Comparison of ENCODE assay signal across 26 cellular contexts in genomic region chr6:121559611-121560269, GRCh38.
DNase-seq lines count a peak whose midpoint lies in the region; ATAC-seq, FAIRE-seq and TF ChIP-seq lines count a peak whose summit lies in the region.
"Had no signal": no experiment of that assay in that cellular context is flagged by ENCODE, and none has a peak within 500 bp of the region (broad histone marks: within the 10 kb centered on the region; RNA-seq: fewer than 3 reads in every experiment).

No MANE protein-coding gene starts in this region.

- H3K27me3 Mint-ChIP-seq in GM23338 (ENCODE audit: insufficient read depth, low read depth, poor library complexity), result peaks cover 2% of the 10 kb centered on the region
- peaks cover 0 to 3% of the 10 kb centered on the region in 2 donors for H3K27me3 Mint-ChIP-seq in CD4-positive, alpha-beta memory T cell
- H3K27me3 Mint-ChIP-seq: B cell; CD4-positive, alpha-beta T cell; CD8-positive, alpha-beta memory T cell had no signal

- DNase-seq in GM23338 (ENCODE audit: low spot score) (no peak), SK-N-MC (ENCODE audit: low read depth, low spot score) (peak; percentile 73), H1 (ENCODE audit: low read depth in 1 of 2, low spot score in 2 of 2) (no peak), NCI-H82 treated with DMSO at 0.1 percent for 48 hours (lab: John Stamatoyannopoulos, UW; ENCODE audit: unreplicated experiment) (no peak), NCI-H128 (lab: John Stamatoyannopoulos, UW; ENCODE audit: unreplicated experiment) (no peak), cerebellar nuclear complex (lab: John Stamatoyannopoulos, UW) (no peak)
- DNase-seq in CD4-positive, alpha-beta memory T cell, result no peak
- DNase-seq: 8988T; AML-193; CD4-positive, alpha-beta T cell; CD8-positive, alpha-beta memory T cell; COR-L47; DMS 273 treated with DMSO at 0.1 percent for 48 hours; DMS153; DMS53; DMS79; DND-41; EL; GDM1 had no signal

- H4K5ac ChIP-seq in H1 (ENCODE audit: insufficient read length, low read depth, low read length), result no peak overlapping the region

- no peaks in the 10 kb centered on the region for H3K79me2 ChIP-seq in GM23338 (replicated peaks; ENCODE audit: insufficient read depth)
- no peaks in the 10 kb centered on the region for H3K79me2 ChIP-seq in H1 (ENCODE audit: control insufficient read depth in 1 of 2, insufficient read depth in 2 of 2, low read length in 2 of 2)

- intact Hi-C loops in CD4-positive, alpha-beta memory T cell (cut with micrococcal nuclease), result no loop called here

- H3K79me1 ChIP-seq in H1 (ENCODE audit: low read depth, low read length), result no peaks in the 10 kb centered on the region

- H3F3A ChIP-seq in GM23338 (replicated peaks; ENCODE audit: low read depth), result no peaks in the 10 kb centered on the region

- no peaks in the 10 kb centered on the region; the same call in 1 of the 2 replicates for H3K23me2 ChIP-seq in H1 (ENCODE audit: low read depth, low read length)

- H3K9me3 ChIP-seq in SK-N-MC (ENCODE audit: low read depth, low read length), result peaks cover 5% of the 10 kb centered on the region; the same call in 1 of the 2 replicates
- peaks cover 6 to 8% of the 10 kb centered on the region in 2 experiments; a peak in 3 of 4 replicates for H3K9me3 ChIP-seq in H1 (ENCODE audit: insufficient read depth in 2 of 2, low read depth in 1 of 2, low read length in 1 of 2)
- peaks cover 0 to 8% of the 10 kb centered on the region in 2 donors for H3K9me3 ChIP-seq in CD4-positive, alpha-beta memory T cell (ENCODE audit: control insufficient read depth in 1 of 2, low read length in 2 of 2)

- no peak for TF ChIP-seq RAD21 in H1 (IDR thresholded peaks at IDR 0.05 in 1 of 2, conservative IDR thresholded peaks at IDR 0.05 in 1 of 2; ENCODE audit: low read depth in 2 of 2, low read length in 2 of 2)

- H3K9me3 Mint-ChIP-seq in GM23338, result peaks cover 18% of the 10 kb centered on the region
- peaks cover 4 to 20% (median 14%) of the 10 kb centered on the region in 8 donors for H3K9me3 Mint-ChIP-seq in CD4-positive, alpha-beta memory T cell

- TF ChIP-seq CTCF in GM23338 (conservative IDR thresholded peaks at IDR 0.05; ENCODE audit: low read depth in 2 of 2) (no peak), H1 (IDR thresholded peaks at IDR 0.05; ENCODE audit: control extremely low read depth in 1 of 3, insufficient read depth in 1 of 3, low read depth in 1 of 3, low read length in 3 of 3) (no peak)

- H3K27ac ChIP-seq in GM23338 (ENCODE audit: low read depth) (no peak overlapping the region), SK-N-MC (peak overlapping the region; percentile 99), H1 (ENCODE audit: low read depth, low read length) (no peak overlapping the region)
- no peak overlapping the region for H3K27ac ChIP-seq in CD4-positive, alpha-beta memory T cell (ENCODE audit: low read depth, low read length)
- H3K27ac ChIP-seq: BLaER1 treated with 17β-estradiol and CSF1 and Interleukin-3, amounts not matched to agents 10 nM and 100 nM; C4-2B had no signal

- H3K27ac Mint-ChIP-seq in GM23338, result no peak overlapping the region
- no peak overlapping the region for H3K27ac Mint-ChIP-seq in CD4-positive, alpha-beta memory T cell
- H3K27ac Mint-ChIP-seq: B cell; CD4-positive, alpha-beta T cell; CD8-positive, alpha-beta memory T cell had no signal

- H2AFZ ChIP-seq in GM23338, result peak overlapping the region; percentile 70
- H2AFZ ChIP-seq in H1 (ENCODE audit: low read length), result peak overlapping the region; percentile 76; the same call in 1 of the 2 replicates

- H2BK5ac ChIP-seq in H1 (ENCODE audit: low read depth, low read length), result no peak overlapping the region

- H3K36me3 ChIP-seq in GM23338 (ENCODE audit: insufficient read depth), result peaks cover 7% of the 10 kb centered on the region; the same call in 1 of the 2 replicates
- no peaks in the 10 kb centered on the region for H3K36me3 ChIP-seq in SK-N-MC (ENCODE audit: insufficient read depth, low read length)
- H3K36me3 ChIP-seq in H1 (ENCODE audit: control insufficient read depth in 2 of 4, insufficient read depth in 4 of 4, low read length in 3 of 4), result no peaks in the 10 kb centered on the region; a peak in 2 of 8 replicates
- H3K36me3 ChIP-seq in CD4-positive, alpha-beta memory T cell (ENCODE audit: insufficient read depth, low read length), result no peaks in the 10 kb centered on the region
- H3K36me3 ChIP-seq: BLaER1 treated with 17β-estradiol and CSF1 and Interleukin-3, amounts not matched to agents 10 nM and 100 nM had no signal

- no peak overlapping the region for H3K4me3 Mint-ChIP-seq in GM23338
- H3K4me3 Mint-ChIP-seq in CD4-positive, alpha-beta memory T cell, result no peak overlapping the region
- H3K4me3 Mint-ChIP-seq: B cell; CD4-positive, alpha-beta T cell; CD8-positive, alpha-beta memory T cell had no signal

- no peak overlapping the region for H2BK12ac ChIP-seq in H1 (ENCODE audit: low read depth, low read length)

- H4K8ac ChIP-seq in H1 (ENCODE audit: extremely low read depth, insufficient read depth, low read length), result no peak overlapping the region

- WGBS in H1 (ENCODE audit: extremely low coverage in 1 of 2, insufficient coverage in 1 of 2, insufficient read length in 1 of 2, insufficient replicate concordance in 2 of 2, low coverage in 1 of 2, low lambda C conversion rate in 2 of 2, missing lambda C conversion rate in 1 of 2), 2 experiments, result 92% methylated on average over 3 of the region's 3 CpGs; no CpG with 5 or more reads in 1 of the 2 experiments

- TF ChIP-seq POLR2A in H1 (IDR thresholded peaks at IDR 0.05; ENCODE audit: control extremely low read depth in 1 of 2, low read depth in 2 of 2, low read length in 2 of 2), result no peak

- H3K4ac ChIP-seq in H1 (replicated peaks; ENCODE audit: insufficient read length, low read depth, low read length), result no peak overlapping the region

- no peak overlapping the region for H3K14ac ChIP-seq in H1 (ENCODE audit: insufficient read length)

- CTCF ChIA-PET in H1 (lab: Charles Lee; ENCODE audit: partially characterized antibody), result no interaction called here
- CTCF ChIA-PET in CD4-positive, alpha-beta memory T cell (lab: Charles Lee; ENCODE audit: partially characterized antibody), result no interaction called here

- H4K20me1 ChIP-seq in GM23338 (replicated peaks; ENCODE audit: insufficient read depth) (no peaks in the 10 kb centered on the region), H1 (replicated peaks in 1 of 2; ENCODE audit: control insufficient read depth in 1 of 2, insufficient read depth in 2 of 2, low read length in 2 of 2) (no peaks in the 10 kb centered on the region)
- H4K20me1 ChIP-seq: BLaER1 treated with 17β-estradiol and CSF1 and Interleukin-3, amounts not matched to agents 10 nM and 100 nM had no signal

- H3K23ac ChIP-seq in H1 (ENCODE audit: insufficient read length), result no peak overlapping the region

- H3K4me3 ChIP-seq in GM23338 (no peak overlapping the region), SK-N-MC (peak overlapping the region; percentile 55), H1 (ENCODE audit: extremely low read depth in 1 of 4, insufficient read depth in 2 of 4, low read depth in 3 of 4, low read length in 4 of 4) (no peak overlapping the region)
- no peak overlapping the region for H3K4me3 ChIP-seq in CD4-positive, alpha-beta memory T cell (ENCODE audit: low read length in 2 of 2)
- H3K4me3 ChIP-seq: BLaER1 treated with 17β-estradiol and CSF1 and Interleukin-3, amounts not matched to agents 10 nM and 100 nM; GM12878 had no signal

- H2BK15ac ChIP-seq in H1 (ENCODE audit: low read length), result no peak overlapping the region

- H3K36me3 Mint-ChIP-seq in GM23338 (ENCODE audit: low read depth), result peaks cover 13% of the 10 kb centered on the region
- H3K36me3 Mint-ChIP-seq in CD4-positive, alpha-beta memory T cell, result no peaks in the 10 kb centered on the region

- H3K9ac ChIP-seq in SK-N-MC (ENCODE audit: insufficient read length) (peak overlapping the region; percentile 59), H1 (replicated peaks in 1 of 4; ENCODE audit: extremely low read depth in 1 of 4, low read depth in 3 of 4, low read length in 3 of 4) (no peak overlapping the region)
- H3K9ac ChIP-seq: BLaER1 treated with 17β-estradiol and CSF1 and Interleukin-3, amounts not matched to agents 10 nM and 100 nM had no signal

- 0 out of 2 replicates have a peak overlapping the region, but pooled peaks have one; percentile 21 for H2BK20ac ChIP-seq in H1 (ENCODE audit: low read length)

- H3K27me3 ChIP-seq in GM23338 (ENCODE audit: insufficient read depth) (no peaks in the 10 kb centered on the region), H1 (replicated peaks in 1 of 4; ENCODE audit: control insufficient read depth in 3 of 4, extremely low read depth in 1 of 4, insufficient read depth in 3 of 4, low read length in 3 of 4) (no peaks in the 10 kb centered on the region)
- H3K27me3 ChIP-seq in CD4-positive, alpha-beta memory T cell (ENCODE audit: insufficient read depth, low read length), result no peaks in the 10 kb centered on the region
- H3K27me3 ChIP-seq: BLaER1 treated with 17β-estradiol and CSF1 and Interleukin-3, amounts not matched to agents 10 nM and 100 nM had no signal

- H4K91ac ChIP-seq in H1 (replicated peaks; ENCODE audit: insufficient read length, low read length), result no peak overlapping the region

- ATAC-seq in GM23338, result no peak
- ATAC-seq: GM12878 had no signal

- H3K9me2 ChIP-seq in GM23338 (ENCODE audit: insufficient read depth), result peaks cover 8% of the 10 kb centered on the region; the same call in 1 of the 2 replicates

- no peak overlapping the region for H3K56ac ChIP-seq in H1 (replicated peaks; ENCODE audit: insufficient read length, low read depth, low read length)

- no peak overlapping the region for H3K18ac ChIP-seq in H1 (ENCODE audit: extremely low read depth, low read length)

- FAIRE-seq in H1 (lab: Jason Lieb, UNC), result no peak
- FAIRE-seq: A204.1, GM12878, GM12892, GM18507 had no signal

- H2BK120ac ChIP-seq in H1 (replicated peaks; ENCODE audit: low read depth, low read length), result no peak overlapping the region

- no peak overlapping the region for H2AK5ac ChIP-seq in H1 (ENCODE audit: low read depth, low read length)

- no peaks in the 10 kb centered on the region for H3K4me1 ChIP-seq in GM23338 (ENCODE audit: insufficient read depth)
- no peaks in the 10 kb centered on the region for H3K4me1 ChIP-seq in H1 (replicated peaks in 1 of 4; ENCODE audit: control insufficient read depth in 3 of 4, insufficient read depth in 4 of 4, low read length in 3 of 4)
- no peaks in the 10 kb centered on the region for H3K4me1 ChIP-seq in CD4-positive, alpha-beta memory T cell (ENCODE audit: insufficient read depth, low read length)
- H3K4me1 ChIP-seq: BLaER1 treated with 17β-estradiol and CSF1 and Interleukin-3, amounts not matched to agents 10 nM and 100 nM had no signal

- H3K4me1 Mint-ChIP-seq in GM23338, result no peaks in the 10 kb centered on the region
- no peaks in the 10 kb centered on the region for H3K4me1 Mint-ChIP-seq in CD4-positive, alpha-beta memory T cell
- H3K4me1 Mint-ChIP-seq: B cell; CD8-positive, alpha-beta memory T cell had no signal

- POLR2A ChIA-PET in H1 (lab: Charles Lee; ENCODE audit: partially characterized antibody), result no interaction called here
- POLR2A ChIA-PET in CD4-positive, alpha-beta memory T cell (lab: Charles Lee; ENCODE audit: partially characterized antibody), result no interaction called here

- no peak overlapping the region for H3K4me2 ChIP-seq in GM23338
- no peak overlapping the region for H3K4me2 ChIP-seq in H1 (ENCODE audit: insufficient read depth in 1 of 2, low read depth in 2 of 2, low read length in 2 of 2)
- H3K4me2 ChIP-seq: BLaER1 treated with 17β-estradiol and CSF1 and Interleukin-3, amounts not matched to agents 10 nM and 100 nM had no signal

- TF ChIP-seq EP300 in H1 (IDR thresholded peaks at IDR 0.05; ENCODE audit: borderline replicate concordance in 1 of 2, low read depth in 2 of 2, low read length in 2 of 2), result no peak
